Comparison of ENCODE assay signal across 11 cellular contexts in the genomic region with DNA sequence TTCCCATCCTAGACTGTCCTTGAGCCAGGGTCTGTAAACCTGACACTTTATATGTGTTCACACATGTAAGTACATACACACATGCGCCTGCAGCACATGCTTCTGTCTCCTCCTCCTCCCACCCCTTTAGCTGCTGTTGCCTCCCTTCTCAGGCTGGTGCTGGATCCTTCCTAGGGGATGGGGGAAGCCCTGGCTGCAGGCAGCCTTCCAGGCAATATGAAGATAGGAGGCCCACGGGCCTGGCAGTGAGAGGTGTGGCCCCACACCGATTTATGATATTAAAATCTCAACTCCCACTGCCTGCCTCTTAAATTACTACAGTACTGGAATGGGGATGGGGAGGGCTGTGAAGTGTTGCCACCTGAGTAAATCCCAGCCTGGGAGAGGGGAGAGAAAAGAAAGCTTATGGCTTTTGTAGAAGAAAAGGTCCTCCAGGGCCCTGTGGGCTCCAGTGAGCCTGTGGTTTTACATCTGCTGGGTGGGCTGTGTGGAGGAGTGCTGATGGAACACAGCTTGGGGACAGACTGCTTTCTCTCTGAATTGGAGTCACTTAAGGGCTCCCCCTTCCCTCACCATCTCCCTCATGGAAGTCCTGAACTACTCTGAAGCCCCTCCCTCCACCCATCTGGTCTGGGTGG. TPM values are rescaled to one million over a fixed set of nuclear protein-coding genes. Genes with fewer than 3 reads are reported as not detected.
DNase-seq lines count a peak whose midpoint lies in the region; ATAC-seq, FAIRE-seq and TF ChIP-seq lines count a peak whose summit lies in the region.
"Had no signal": no experiment of that assay in that cellular context is flagged by ENCODE, and none has a peak within 500 bp of the region (broad histone marks: within the 10 kb centered on the region; RNA-seq: fewer than 3 reads in every experiment).

No MANE protein-coding gene starts in this region.

- peaks cover 34% of the 10 kb centered on the region for H3K79me2 ChIP-seq in HepG2 (ENCODE audit: insufficient read depth, low read length)

- 65% methylated on average over 3 of the region's 3 CpGs for WGBS in HepG2 (ENCODE audit: low lambda C conversion rate)
- 47% methylated on average over 2 of the region's 3 CpGs for WGBS in right lobe of liver (ENCODE audit: insufficient coverage, low coverage, low lambda C conversion rate, missing lambda C conversion rate)

- peaks cover 35% of the 10 kb centered on the region for H3K27me3 Mint-ChIP-seq in WTC11 (ENCODE audit: low read depth)

- no peaks in the 10 kb centered on the region for H3K9me3 ChIP-seq in HepG2 (ENCODE audit: low read length)
- H3K9me3 ChIP-seq in right lobe of liver: no peaks in the 10 kb centered on the region
- H3K9me3 ChIP-seq in upper lobe of right lung: no peaks in the 10 kb centered on the region

- H3K27me3 ChIP-seq in HepG2 (ENCODE audit: control insufficient read depth in 1 of 2, insufficient read depth in 2 of 2, low read length in 2 of 2): no peaks in the 10 kb centered on the region; a peak in 1 of 5 replicates
- no peaks in the 10 kb centered on the region for H3K27me3 ChIP-seq in right lobe of liver
- H3K27me3 ChIP-seq in upper lobe of right lung: peaks cover 38% of the 10 kb centered on the region

- TF ChIP-seq EP300 in HepG2 (IDR thresholded peaks at IDR 0.05; ENCODE audit: low read depth in 2 of 2, low read length in 2 of 2) (no peak), HepG2 (CRISPR knock-in tag; IDR thresholded peaks at IDR 0.05; ENCODE audit: borderline replicate concordance) (no peak)

- ATAC-seq in HepG2: peak; percentile 0; the same call in 1 of the 3 replicates
- no peak for ATAC-seq in right lobe of liver
- ATAC-seq in WTC11: peak; percentile 40; the same call in 1 of the 2 replicates
- ATAC-seq in left colon: peak; percentile 25
- no peak for ATAC-seq in upper lobe of right lung
- ATAC-seq in Right ventricle myocardium superior (ENCODE audit: poor library complexity): no peak
- ATAC-seq in HG03571 (IDR thresholded peaks at IDR 0.05; ENCODE audit: unreplicated experiment): no peak
- ATAC-seq: activated CD4-positive, alpha-beta T cell treated with anti-CD3 and anti-CD28 coated beads for 36 hours had no signal

- no peak overlapping the region for H2AFZ ChIP-seq in HepG2 (ENCODE audit: low read length)

- H3K4me1 ChIP-seq in HepG2 (ENCODE audit: insufficient read depth, low read length) (peaks cover 71% of the 10 kb centered on the region), right lobe of liver (peaks cover 0 to 12% (median 0%) of the 10 kb centered on the region in 4 donors), upper lobe of right lung (peaks cover 5% of the 10 kb centered on the region)

- H3K4me3 ChIP-seq in HepG2 (replicated peaks in 1 of 3; ENCODE audit: insufficient read depth in 1 of 3, low read depth in 2 of 3, low read length in 3 of 3) (peak overlapping the region in 1 of 3 experiments; percentile 92; a peak in 1 of 6 replicates), right lobe of liver (no peak overlapping the region), upper lobe of right lung (no peak overlapping the region)

- H4K20me1 ChIP-seq in HepG2 (ENCODE audit: insufficient read depth, low read length): peaks cover 4% of the 10 kb centered on the region; the same call in 1 of the 2 replicates

- FAIRE-seq in HepG2 (lab: Jason Lieb, UNC): no peak

- no TSS peak for BruUV-seq in HepG2 (replicated peaks; lab: Mats Ljungman, UMichigan)

- intact Hi-C loops in HepG2 (cut with micrococcal nuclease; ENCODE audit: unreplicated experiment): no loop called here
- intact Hi-C loops in right lobe of liver (cut with DNase I): no loop called here
- intact Hi-C loops in left colon (cut with DNase I, micrococcal nuclease): no loop called here
- intact Hi-C loops in upper lobe of right lung (cut with DNase I): no loop called here
- intact Hi-C loops in Right ventricle myocardium superior (cut with DNase I): no loop called here

- peaks cover 20% of the 10 kb centered on the region for H3K4me1 Mint-ChIP-seq in WTC11

- no peak for TF ChIP-seq RAD21 in HepG2 (CRISPR knock-in tag; IDR thresholded peaks at IDR 0.05)

- H3K27ac ChIP-seq in HepG2 (ENCODE audit: extremely low read length, insufficient read depth, low read length) (peak overlapping the region; percentile 98), right lobe of liver (no peak overlapping the region), upper lobe of right lung (no peak overlapping the region)

- H3K9ac ChIP-seq in HepG2 (ENCODE audit: insufficient read depth, low read depth, low read length): peak overlapping the region; percentile 45

- peak overlapping the region; percentile 69 for H3K4me3 Mint-ChIP-seq in WTC11
- H3K4me3 Mint-ChIP-seq: activated CD4-positive, alpha-beta T cell treated with anti-CD3 and anti-CD28 coated beads for 36 hours had no signal

- TF ChIP-seq CTCF in HepG2 (CRISPR knock-in tag; IDR thresholded peaks at IDR 0.05) (no peak; the same call in none of the 2 replicates), right lobe of liver (IDR thresholded peaks at IDR 0.05) (no peak), WTC11 (IDR thresholded peaks at IDR 0.05) (no peak), upper lobe of right lung (IDR thresholded peaks at IDR 0.05) (no peak)

- peak overlapping the region; percentile 99 for H3K4me2 ChIP-seq in HepG2 (ENCODE audit: low read depth, low read length)

- POLR2A ChIA-PET in HepG2 (lab: Yijun Ruan, JAX): interaction anchor here (0.6 to 8.4 kb wide), 31 partner anchors 9 to 536 kb away, joined by 3 to 278 read pairs (median 5); a partner anchor contains a TSS
- POLR2A ChIA-PET in WTC11 (lab: Charles Lee): interaction anchor here (1.5 kb wide), 1 partner anchor 45 kb away, joined by 7 read pairs; a partner anchor contains a TSS

- TF ChIP-seq POLR2A in HepG2 (IDR thresholded peaks at IDR 0.05; ENCODE audit: insufficient read depth in 1 of 2, low read depth in 2 of 2, low read length in 2 of 2) (no peak), right lobe of liver (IDR thresholded peaks at IDR 0.05) (no peak)

- peak overlapping the region; percentile 54 for H3K27ac Mint-ChIP-seq in WTC11
- H3K27ac Mint-ChIP-seq: activated CD4-positive, alpha-beta T cell treated with anti-CD3 and anti-CD28 coated beads for 36 hours had no signal

- H3K36me3 Mint-ChIP-seq in WTC11: peaks cover 30% of the 10 kb centered on the region

- H3K36me3 ChIP-seq in HepG2 (replicated peaks in 1 of 2; ENCODE audit: control insufficient read depth in 1 of 2, insufficient read depth in 2 of 2, low read length in 2 of 2) (peaks cover 15 to 33% of the 10 kb centered on the region in 2 experiments; a peak in 4 of 5 replicates), right lobe of liver (peaks cover 0 to 36% (median 18%) of the 10 kb centered on the region in 4 donors), upper lobe of right lung (peaks cover 48% of the 10 kb centered on the region)

- in situ Hi-C loops in HepG2 (cut with HindIII; ENCODE audit: extremely low pct_ligation_motif_present, low pct_unique_long_range_greater_than_20kb): no loop called here

- no peak for DNase-seq in HepG2 (ENCODE audit: low spot score)
- no peak for DNase-seq in right lobe of liver
- DNase-seq in WTC11 (ENCODE audit: low spot score): no peak
- peak in 1 of 2 donors; percentile 50 for DNase-seq in left colon
- DNase-seq in upper lobe of right lung: peak; percentile 31
- DNase-seq in Right ventricle myocardium superior: no peak
- no peak for DNase-seq in NCI-H2107 treated with DMSO at 0.1 percent for 48 hours (lab: John Stamatoyannopoulos, UW; ENCODE audit: unreplicated experiment)
- DNase-seq: activated CD4-positive, alpha-beta T cell treated with anti-CD3 and anti-CD28 coated beads for 36 hours; activated T-cell treated with anti-CD3 and anti-CD28 coated beads for 4 hours; T-helper 1 cell had no signal

- no peaks in the 10 kb centered on the region for H3K9me3 Mint-ChIP-seq in WTC11

- CTCF ChIA-PET in HepG2 (lab: Yijun Ruan, JAX; ENCODE audit: low intra/inter-chr PET ratio, low total read pairs) (interaction anchor here (1.0 kb wide), 2 partner anchors 44 to 59 kb away, joined by 3 to 4 read pairs; a partner anchor contains a TSS), WTC11 (lab: Charles Lee) (interaction anchor here (1.5 to 4.5 kb wide), 6 partner anchors 16 to 201 kb away, joined by 6 to 39 read pairs (median 8); a partner anchor contains a TSS)

RNA-seq across cellular contexts. Expression of a gene that starts 1.0 kb away (rescaled TPM):
- total RNA-seq in HepG2 (2016; rRNA removed; fragmentation: Illumina TruSeq; extraction: Trizol) (1.5 and 2.7 TPM in 2 replicates), right lobe of liver (1 to 10 TPM in 1 of 6 experiments, under 1 TPM in 2, not detected in 3; 0.12 to 1.1 (median 0.22) TPM), WTC11 (2021) (1.4 to 1.7 TPM (median 1.5 TPM) in 3 replicates), left colon (10 to 100 TPM; 32.7 to 41.2 TPM), upper lobe of right lung (0.38 TPM), Right ventricle myocardium superior (not detected)
- total RNA-seq in HepG2 (2016; cell fraction: cytosol; rRNA removed; fragmentation: Illumina TruSeq; extraction: Trizol; ENCODE audit: low read depth): 1.2 and 1.7 TPM in 2 replicates
- total RNA-seq in HepG2 (2016; cell fraction: insoluble cytoplasmic fraction; rRNA removed; fragmentation: Illumina TruSeq; extraction: Trizol): 2.2 and 2.8 TPM in 2 replicates
- 1.2 and 1.5 TPM in 2 replicates for total RNA-seq in HepG2 (2016; cell fraction: membrane; rRNA removed; fragmentation: Illumina TruSeq; extraction: Trizol)
- total RNA-seq in HepG2 (2016; cell fraction: nucleus; rRNA removed; fragmentation: Illumina TruSeq; extraction: Trizol): 4.5 and 5.1 TPM in 2 replicates
- 13.7 and 16.9 TPM in 2 replicates for polyA plus RNA-seq in HepG2 (2011; rRNA removed)
- polyA plus RNA-seq in HepG2 (2011; cell fraction: cytosol; rRNA removed): 5.6 and 5.8 TPM in 2 replicates
- 85.9 and 88.5 TPM in 2 replicates for polyA plus RNA-seq in HepG2 (2011; cell fraction: nucleus; rRNA removed)
- 23.9 and 27.1 TPM in 2 replicates for polyA plus RNA-seq in HepG2 (2012)
- polyA plus RNA-seq in HepG2 (2016; cell fraction: cytosol; fragmentation: Illumina TruSeq; extraction: Trizol; ENCODE audit: low read depth): 0.60 and 0.64 TPM in 2 replicates
- polyA plus RNA-seq in HepG2 (2016; cell fraction: insoluble cytoplasmic fraction; fragmentation: Illumina TruSeq; extraction: Trizol; ENCODE audit: low read depth): 2.4 and 3.7 TPM in 2 replicates
- polyA plus RNA-seq in HepG2 (2016; cell fraction: membrane; fragmentation: Illumina TruSeq; extraction: Trizol; ENCODE audit: low read depth): 1.2 and 1.4 TPM in 2 replicates
- 20.6 and 21.3 TPM in 2 replicates for polyA plus RNA-seq in HepG2 (2016; cell fraction: nucleus; fragmentation: Illumina TruSeq; extraction: Trizol; ENCODE audit: insufficient read depth, low read depth)
- 2.8 and 17.8 TPM in 2 replicates for polyA minus RNA-seq in HepG2 (2011; rRNA and poly(A)+ RNA removed; ENCODE audit: low replicate concordance)
- polyA minus RNA-seq in HepG2 (2011; cell fraction: cytosol; rRNA and poly(A)+ RNA removed): 7.4 and 8.9 TPM in 2 replicates
- 29.6 and 31.7 TPM in 2 replicates for polyA minus RNA-seq in HepG2 (2011; cell fraction: nucleus; rRNA and poly(A)+ RNA removed)

RNA-seq across cellular contexts. Expression of a gene that starts 6.2 kb away (rescaled TPM):
- total RNA-seq in HepG2 (2016; rRNA removed; fragmentation: Illumina TruSeq; extraction: Trizol) (148 and 161 TPM in 2 replicates), right lobe of liver (10 to 100 TPM; 28.3 to 47.0 (median 33.6) TPM), WTC11 (2021) (98.6 to 103 TPM (median 101 TPM) in 3 replicates), left colon (10 to 100 TPM; 81.5 to 83.6 TPM), upper lobe of right lung (42.3 TPM), Right ventricle myocardium superior (30.3 TPM)
- total RNA-seq in HepG2 (2016; cell fraction: cytosol; rRNA removed; fragmentation: Illumina TruSeq; extraction: Trizol; ENCODE audit: low read depth): 37.2 and 42.3 TPM in 2 replicates
- total RNA-seq in HepG2 (2016; cell fraction: insoluble cytoplasmic fraction; rRNA removed; fragmentation: Illumina TruSeq; extraction: Trizol): 159 and 160 TPM in 2 replicates
- total RNA-seq in HepG2 (2016; cell fraction: membrane; rRNA removed; fragmentation: Illumina TruSeq; extraction: Trizol): 51.4 and 51.5 TPM in 2 replicates
- total RNA-seq in HepG2 (2016; cell fraction: nucleus; rRNA removed; fragmentation: Illumina TruSeq; extraction: Trizol): 115 and 126 TPM in 2 replicates
- polyA plus RNA-seq in HepG2 (2011; rRNA removed): 249 and 270 TPM in 2 replicates
- polyA plus RNA-seq in HepG2 (2011; cell fraction: cytosol; rRNA removed): 251 and 262 TPM in 2 replicates
- 162 and 166 TPM in 2 replicates for polyA plus RNA-seq in HepG2 (2011; cell fraction: nucleus; rRNA removed)
- 100 and 110 TPM in 2 replicates for polyA plus RNA-seq in HepG2 (2012)
- polyA plus RNA-seq in HepG2 (2016; cell fraction: cytosol; fragmentation: Illumina TruSeq; extraction: Trizol; ENCODE audit: low read depth): 35.3 and 36.1 TPM in 2 replicates
- polyA plus RNA-seq in HepG2 (2016; cell fraction: insoluble cytoplasmic fraction; fragmentation: Illumina TruSeq; extraction: Trizol; ENCODE audit: low read depth): 177 and 189 TPM in 2 replicates
- polyA plus RNA-seq in HepG2 (2016; cell fraction: membrane; fragmentation: Illumina TruSeq; extraction: Trizol; ENCODE audit: low read depth): 44.1 and 49.3 TPM in 2 replicates
- polyA plus RNA-seq in HepG2 (2016; cell fraction: nucleus; fragmentation: Illumina TruSeq; extraction: Trizol; ENCODE audit: insufficient read depth, low read depth): 203 and 214 TPM in 2 replicates
- 122 and 224 TPM in 2 replicates for polyA minus RNA-seq in HepG2 (2011; rRNA and poly(A)+ RNA removed; ENCODE audit: low replicate concordance)
- polyA minus RNA-seq in HepG2 (2011; cell fraction: cytosol; rRNA and poly(A)+ RNA removed): 39.7 and 45.6 TPM in 2 replicates
- polyA minus RNA-seq in HepG2 (2011; cell fraction: nucleus; rRNA and poly(A)+ RNA removed): 87.8 and 92.0 TPM in 2 replicates

RNA-seq across cellular contexts. Expression of a gene that starts 18.4 kb away (rescaled TPM):
- total RNA-seq in HepG2 (2016; rRNA removed; fragmentation: Illumina TruSeq; extraction: Trizol): 0.74 and 1.4 TPM in 2 replicates
- 1.4 and 3.0 TPM in 2 replicates for total RNA-seq in HepG2 (2016; cell fraction: cytosol; rRNA removed; fragmentation: Illumina TruSeq; extraction: Trizol; ENCODE audit: low read depth)
- total RNA-seq in HepG2 (2016; cell fraction: insoluble cytoplasmic fraction; rRNA removed; fragmentation: Illumina TruSeq; extraction: Trizol): 1.3 TPM in 2 replicates
- total RNA-seq in HepG2 (2016; cell fraction: membrane; rRNA removed; fragmentation: Illumina TruSeq; extraction: Trizol): 1.6 and 2.8 TPM in 2 replicates
- 0.56 and 0.81 TPM in 2 replicates for total RNA-seq in HepG2 (2016; cell fraction: nucleus; rRNA removed; fragmentation: Illumina TruSeq; extraction: Trizol)
- polyA plus RNA-seq in HepG2 (2011; rRNA removed): 5.2 and 7.1 TPM in 2 replicates
- polyA plus RNA-seq in HepG2 (2011; cell fraction: cytosol; rRNA removed): 5.4 and 7.0 TPM in 2 replicates
- polyA plus RNA-seq in HepG2 (2011; cell fraction: nucleus; rRNA removed): 2.0 and 2.8 TPM in 2 replicates
- polyA plus RNA-seq in HepG2 (2012): 3.9 and 9.6 TPM in 2 replicates
- 6.7 and 7.5 TPM in 2 replicates for polyA plus RNA-seq in HepG2 (2016; cell fraction: cytosol; fragmentation: Illumina TruSeq; extraction: Trizol; ENCODE audit: low read depth)
- polyA plus RNA-seq in HepG2 (2016; cell fraction: insoluble cytoplasmic fraction; fragmentation: Illumina TruSeq; extraction: Trizol; ENCODE audit: low read depth): 2.2 and 2.4 TPM in 2 replicates
- 4.1 and 6.0 TPM in 2 replicates for polyA plus RNA-seq in HepG2 (2016; cell fraction: membrane; fragmentation: Illumina TruSeq; extraction: Trizol; ENCODE audit: low read depth)
- 3.0 and 4.8 TPM in 2 replicates for polyA plus RNA-seq in HepG2 (2016; cell fraction: nucleus; fragmentation: Illumina TruSeq; extraction: Trizol; ENCODE audit: insufficient read depth, low read depth)
- polyA minus RNA-seq in HepG2 (2011; rRNA and poly(A)+ RNA removed; ENCODE audit: low replicate concordance): 4.0 TPM in 1 of 2 replicates, not detected in the other
- polyA minus RNA-seq in HepG2 (2011; cell fraction: cytosol; rRNA and poly(A)+ RNA removed): 1.1 and 1.7 TPM in 2 replicates
- 1.6 TPM in 1 of 2 replicates, not detected in the other for polyA minus RNA-seq in HepG2 (2011; cell fraction: nucleus; rRNA and poly(A)+ RNA removed)
- total RNA-seq in right lobe of liver: 1 to 10 TPM; 1.9 to 9.4 (median 4.4) TPM
- total RNA-seq in WTC11 (2021): 10.9 to 13.1 TPM (median 11.6 TPM) in 3 replicates
- total RNA-seq in left colon: 1 to 10 TPM; 5.0 to 7.7 TPM
- total RNA-seq in upper lobe of right lung: 114 TPM
- total RNA-seq in Right ventricle myocardium superior: 38.2 TPM
- total RNA-seq: activated CD4-positive, alpha-beta T cell treated with anti-CD3 and anti-CD28 coated beads for 36 hours had no signal

RNA-seq across cellular contexts. Expression of a gene that starts 19.1 kb away (rescaled TPM):
- total RNA-seq in HepG2 (2016; rRNA removed; fragmentation: Illumina TruSeq; extraction: Trizol) (202 and 250 TPM in 2 replicates), right lobe of liver (100 to 1,000 TPM in 1 of 6 experiments, 10 to 100 TPM in 5; 50.4 to 118 (median 68.3) TPM), WTC11 (2021) (54.2 to 65.2 TPM (median 60.9 TPM) in 3 replicates), left colon (100 to 1,000 TPM; 142 to 167 TPM), upper lobe of right lung (53.9 TPM), Right ventricle myocardium superior (67.2 TPM)
- 66.3 and 72.6 TPM in 2 replicates for total RNA-seq in HepG2 (2016; cell fraction: cytosol; rRNA removed; fragmentation: Illumina TruSeq; extraction: Trizol; ENCODE audit: low read depth)
- 201 and 243 TPM in 2 replicates for total RNA-seq in HepG2 (2016; cell fraction: insoluble cytoplasmic fraction; rRNA removed; fragmentation: Illumina TruSeq; extraction: Trizol)
- total RNA-seq in HepG2 (2016; cell fraction: membrane; rRNA removed; fragmentation: Illumina TruSeq; extraction: Trizol): 116 TPM in 2 replicates
- total RNA-seq in HepG2 (2016; cell fraction: nucleus; rRNA removed; fragmentation: Illumina TruSeq; extraction: Trizol): 61.0 and 71.2 TPM in 2 replicates
- 130 and 133 TPM in 2 replicates for polyA plus RNA-seq in HepG2 (2011; rRNA removed)
- 169 and 174 TPM in 2 replicates for polyA plus RNA-seq in HepG2 (2011; cell fraction: cytosol; rRNA removed)
- 33.2 and 38.8 TPM in 2 replicates for polyA plus RNA-seq in HepG2 (2011; cell fraction: nucleus; rRNA removed)
- 92.9 and 124 TPM in 2 replicates for polyA plus RNA-seq in HepG2 (2012)
- 63.6 and 67.4 TPM in 2 replicates for polyA plus RNA-seq in HepG2 (2016; cell fraction: cytosol; fragmentation: Illumina TruSeq; extraction: Trizol; ENCODE audit: low read depth)
- 218 and 224 TPM in 2 replicates for polyA plus RNA-seq in HepG2 (2016; cell fraction: insoluble cytoplasmic fraction; fragmentation: Illumina TruSeq; extraction: Trizol; ENCODE audit: low read depth)
- 91.3 and 92.2 TPM in 2 replicates for polyA plus RNA-seq in HepG2 (2016; cell fraction: membrane; fragmentation: Illumina TruSeq; extraction: Trizol; ENCODE audit: low read depth)
- polyA plus RNA-seq in HepG2 (2016; cell fraction: nucleus; fragmentation: Illumina TruSeq; extraction: Trizol; ENCODE audit: insufficient read depth, low read depth): 97.0 and 100 TPM in 2 replicates
- polyA minus RNA-seq in HepG2 (2011; rRNA and poly(A)+ RNA removed; ENCODE audit: low replicate concordance): 55.4 and 74.2 TPM in 2 replicates
- polyA minus RNA-seq in HepG2 (2011; cell fraction: cytosol; rRNA and poly(A)+ RNA removed): 26.7 and 29.5 TPM in 2 replicates
- polyA minus RNA-seq in HepG2 (2011; cell fraction: nucleus; rRNA and poly(A)+ RNA removed): 21.8 and 26.5 TPM in 2 replicates

RNA-seq across cellular contexts. Expression of a gene that starts 19.2 kb away (rescaled TPM):
- total RNA-seq in HepG2 (2016; rRNA removed; fragmentation: Illumina TruSeq; extraction: Trizol) (0.11 TPM in 1 of 2 replicates, not detected in the other), right lobe of liver (under 1 TPM in 1 of 6 experiments, not detected in 5; 0.15 TPM), WTC11 (2021) (not detected in 3 replicates), left colon (1 to 10 TPM; 1.2 to 2.4 TPM), upper lobe of right lung (0.14 TPM), Right ventricle myocardium superior (not detected)
- not detected in 2 replicates for total RNA-seq in HepG2 (2016; cell fraction: cytosol; rRNA removed; fragmentation: Illumina TruSeq; extraction: Trizol; ENCODE audit: low read depth)
- total RNA-seq in HepG2 (2016; cell fraction: insoluble cytoplasmic fraction; rRNA removed; fragmentation: Illumina TruSeq; extraction: Trizol): 0.26 and 0.45 TPM in 2 replicates
- not detected in 2 replicates for total RNA-seq in HepG2 (2016; cell fraction: membrane; rRNA removed; fragmentation: Illumina TruSeq; extraction: Trizol)
- total RNA-seq in HepG2 (2016; cell fraction: nucleus; rRNA removed; fragmentation: Illumina TruSeq; extraction: Trizol): 0.25 TPM in 1 of 2 replicates, not detected in the other
- polyA plus RNA-seq in HepG2 (2011; rRNA removed): 0.15 and 0.34 TPM in 2 replicates
- polyA plus RNA-seq in HepG2 (2011; cell fraction: cytosol; rRNA removed): 0.16 and 0.17 TPM in 2 replicates
- 0.17 TPM in 1 of 2 replicates, not detected in the other for polyA plus RNA-seq in HepG2 (2011; cell fraction: nucleus; rRNA removed)
- 1.8 TPM in 2 replicates for polyA plus RNA-seq in HepG2 (2012)
- polyA plus RNA-seq in HepG2 (2016; cell fraction: cytosol; fragmentation: Illumina TruSeq; extraction: Trizol; ENCODE audit: low read depth): 0.11 TPM in 1 of 2 replicates, not detected in the other
- 0.11 and 0.36 TPM in 2 replicates for polyA plus RNA-seq in HepG2 (2016; cell fraction: insoluble cytoplasmic fraction; fragmentation: Illumina TruSeq; extraction: Trizol; ENCODE audit: low read depth)
- 0.15 and 0.41 TPM in 2 replicates for polyA plus RNA-seq in HepG2 (2016; cell fraction: membrane; fragmentation: Illumina TruSeq; extraction: Trizol; ENCODE audit: low read depth)
- polyA plus RNA-seq in HepG2 (2016; cell fraction: nucleus; fragmentation: Illumina TruSeq; extraction: Trizol; ENCODE audit: insufficient read depth, low read depth): 0.77 TPM in 1 of 2 replicates, not detected in the other
- not detected in 2 replicates for polyA minus RNA-seq in HepG2 (2011; rRNA and poly(A)+ RNA removed; ENCODE audit: low replicate concordance)
- not detected in 2 replicates for polyA minus RNA-seq in HepG2 (2011; cell fraction: cytosol; rRNA and poly(A)+ RNA removed)
- polyA minus RNA-seq in HepG2 (2011; cell fraction: nucleus; rRNA and poly(A)+ RNA removed): 0.25 TPM in 1 of 2 replicates, not detected in the other
- total RNA-seq: activated CD4-positive, alpha-beta T cell treated with anti-CD3 and anti-CD28 coated beads for 36 hours had no signal

Comparison
In these comparisons a context has a peak if more than half of its experiments do, and no peak if none do; other contexts are left out.
1. ATAC-seq: peak in HepG2 (single experiment), WTC11 (single experiment) and left colon (single experiment); none in right lobe of liver (0 of 4), upper lobe of right lung (single experiment), Right ventricle myocardium superior (single experiment) and HG03571 (single experiment).
2. RNA of a gene that starts 1.0 kb away (total RNA-seq): 32.7 to 41.2 TPM in left colon; 1.2 to 5.1 TPM in HepG2, 1.4 to 1.7 TPM in WTC11, 0.38 TPM in upper lobe of right lung (single experiment), 0.12 to 1.1 TPM in right lobe of liver and not detected in Right ventricle myocardium superior (single experiment); every median in the first group is over 4 times any median in the second.